In genomic region chr12:5520831-5521230, GRCh38 we compare ENCODE assay signal across 28 cellular contexts.
"Had no signal": no experiment of that assay in that cellular context is flagged by ENCODE, and none has a peak within 500 bp of the region (broad histone marks: within the 10 kb centered on the region; RNA-seq: fewer than 3 reads in every experiment).

No MANE protein-coding gene starts in this region.

- H3K4me3 Mint-ChIP-seq: activated CD8-positive, alpha-beta T cell treated with anti-CD3 and anti-CD28 coated beads for 36 hours; activated naive CD8-positive, alpha-beta T cell treated with anti-CD3 and anti-CD28 coated beads for 36 hours; activated naive CD8-positive, alpha-beta T cell treated with anti-CD3 and anti-CD28 coated beads, Interleukin-2, amount 50 U/mL, for 24 hours; activated T-cell treated with anti-CD3 and anti-CD28 coated beads, Interleukin-2, amount 50 U/mL, for 4 hours; activated T-helper 17 cell treated with anti-CD3 and anti-CD28 coated beads, Interleukin-2, amount 50 U/mL, for 72 hours; WTC11 had no signal

- DNase-seq: activated CD4-positive, alpha-beta T cell treated with anti-CD3 and anti-CD28 coated beads for 1 hour; activated CD4-positive, alpha-beta T cell treated with anti-CD3 and anti-CD28 coated beads for 4 hours; activated CD4-positive, alpha-beta T cell treated with anti-CD3 and anti-CD28 coated beads, Interleukin-2, amount 50 U/mL, for 48 hours; activated CD8-positive, alpha-beta memory T cell treated with anti-CD3 and anti-CD28 coated beads for 24 hours; activated CD8-positive, alpha-beta T cell treated with anti-CD3 and anti-CD28 coated beads for 36 hours; activated effector memory CD4-positive, alpha-beta T cell treated with Interleukin-2 at 50 U/mL for 16 hours; activated gamma-delta T cell treated with Interleukin-2 at 50 U/mL for 16 hours; activated naive CD4-positive, alpha-beta T cell treated with anti-CD3 and anti-CD28 coated beads, Interleukin-2, amount 50 U/mL, for 16 hours; activated naive CD4-positive, alpha-beta T cell treated with Interleukin-2 at 50 U/mL for 16 hours; activated naive CD8-positive, alpha-beta T cell treated with anti-CD3 and anti-CD28 coated beads for 36 hours; activated naive CD8-positive, alpha-beta T cell treated with anti-CD3 and anti-CD28 coated beads, Interleukin-2, amount 50 U/mL, for 24 hours; activated T-cell treated with anti-CD3 and anti-CD28 coated beads, Interleukin-2, amount 50 U/mL, for 4 hours; adrenal gland; amygdala; aorta; body of pancreas; central memory CD4-positive, alpha-beta T cell; cerebellar nuclear complex; colonic mucosa; effector CD8-positive, alpha-beta T cell; esophagus squamous epithelium; foreskin melanocyte; heart right ventricle; T-helper 2 cell had no signal

- H3K36me3 Mint-ChIP-seq: activated naive CD8-positive, alpha-beta T cell treated with anti-CD3 and anti-CD28 coated beads for 36 hours; WTC11 had no signal

- H3K4me1 Mint-ChIP-seq: activated naive CD8-positive, alpha-beta T cell treated with anti-CD3 and anti-CD28 coated beads for 36 hours; activated naive CD8-positive, alpha-beta T cell treated with anti-CD3 and anti-CD28 coated beads, Interleukin-2, amount 50 U/mL, for 24 hours; activated T-helper 17 cell treated with anti-CD3 and anti-CD28 coated beads, Interleukin-2, amount 50 U/mL, for 72 hours had no signal

- H3K36me3 ChIP-seq: adrenal gland, colonic mucosa, esophagus squamous epithelium, gastroesophageal sphincter, heart right ventricle had no signal

- H3K27me3 ChIP-seq: adrenal gland, body of pancreas, colonic mucosa, gastroesophageal sphincter, heart right ventricle had no signal

- H3K9me3 Mint-ChIP-seq: activated CD8-positive, alpha-beta T cell treated with anti-CD3 and anti-CD28 coated beads for 36 hours; activated naive CD8-positive, alpha-beta T cell treated with anti-CD3 and anti-CD28 coated beads for 36 hours; activated naive CD8-positive, alpha-beta T cell treated with anti-CD3 and anti-CD28 coated beads, Interleukin-2, amount 50 U/mL, for 24 hours; activated T-cell treated with anti-CD3 and anti-CD28 coated beads, Interleukin-2, amount 50 U/mL, for 4 hours; activated T-helper 17 cell treated with anti-CD3 and anti-CD28 coated beads, Interleukin-2, amount 50 U/mL, for 72 hours; WTC11 had no signal

- H3K9me3 ChIP-seq: adrenal gland, body of pancreas, colonic mucosa, esophagus squamous epithelium, gastroesophageal sphincter, heart right ventricle had no signal

- H3K27ac ChIP-seq: adrenal gland, body of pancreas, colonic mucosa, esophagus squamous epithelium, gastroesophageal sphincter, heart right ventricle, VCaP had no signal

- H3K4me3 ChIP-seq: adrenal gland, body of pancreas, colonic mucosa, esophagus squamous epithelium, gastroesophageal sphincter, heart right ventricle had no signal

- H3K4me1 ChIP-seq: adrenal gland, body of pancreas, colonic mucosa, esophagus squamous epithelium, gastroesophageal sphincter, heart right ventricle had no signal

- H3K27me3 Mint-ChIP-seq: activated CD8-positive, alpha-beta T cell treated with anti-CD3 and anti-CD28 coated beads for 36 hours; activated naive CD8-positive, alpha-beta T cell treated with anti-CD3 and anti-CD28 coated beads for 36 hours; activated naive CD8-positive, alpha-beta T cell treated with anti-CD3 and anti-CD28 coated beads, Interleukin-2, amount 50 U/mL, for 24 hours had no signal

- H3K27ac Mint-ChIP-seq: activated CD8-positive, alpha-beta T cell treated with anti-CD3 and anti-CD28 coated beads for 36 hours; activated naive CD8-positive, alpha-beta T cell treated with anti-CD3 and anti-CD28 coated beads for 36 hours; activated naive CD8-positive, alpha-beta T cell treated with anti-CD3 and anti-CD28 coated beads, Interleukin-2, amount 50 U/mL, for 24 hours; activated T-helper 17 cell treated with anti-CD3 and anti-CD28 coated beads, Interleukin-2, amount 50 U/mL, for 72 hours; WTC11 had no signal
